13 cellular contexts compared by ENCODE assay signal in the genomic region with DNA sequence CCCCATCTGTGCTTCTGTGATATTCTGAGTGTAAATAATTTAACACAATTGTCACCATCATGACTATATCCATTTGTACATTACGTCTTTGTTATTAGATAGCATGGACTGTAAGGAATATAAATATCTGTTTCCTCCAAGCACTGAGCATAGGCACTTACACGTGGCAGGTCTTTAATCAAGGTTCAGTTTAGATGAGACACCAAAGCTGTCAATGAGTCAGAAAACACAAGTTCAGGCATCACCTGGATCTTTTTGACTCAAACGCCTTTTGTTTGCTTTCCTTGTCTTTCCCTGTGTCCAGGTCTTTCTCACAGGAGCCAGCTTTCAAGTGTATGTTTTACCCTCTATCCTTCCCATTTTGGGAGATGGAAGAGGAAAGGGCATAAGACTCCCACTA.
DNase-seq lines count a peak whose midpoint lies in the region; TF ChIP-seq lines count a peak whose summit lies in the region.
"Had no signal": no experiment of that assay in that cellular context is flagged by ENCODE, and none has a peak within 500 bp of the region (broad histone marks: within the 10 kb centered on the region; RNA-seq: fewer than 3 reads in every experiment).

No MANE protein-coding gene starts in this region.

- H3K23ac ChIP-seq in mesenchymal stem cell (ENCODE audit: low read length in 2 of 2), result no peak overlapping the region

- H3K79me1 ChIP-seq in mesenchymal stem cell (replicated peaks; ENCODE audit: low read length, poor library complexity, severe bottlenecking), result no peaks in the 10 kb centered on the region

- CTCF ChIA-PET in RWPE1 (lab: Yijun Ruan, JAX), result interaction anchor here (0.8 kb wide), 1 partner anchor 11 kb away, joined by 3 read pairs; no protein-coding TSS in a partner anchor

- H4K8ac ChIP-seq in mesenchymal stem cell (ENCODE audit: low read length), result no peak overlapping the region

- DNase-seq in Daoy (ENCODE audit: low read depth) (peak; percentile 10), RWPE1 (ENCODE audit: low spot score) (peak; percentile 25), epithelial cell of prostate (ENCODE audit: low read depth, low spot score) (peak; percentile 45), mesenchymal stem cell (no peak), SIG-M5 treated with dmso at 0.1 percent for 504 hours (lab: John Stamatoyannopoulos, UW; ENCODE audit: unreplicated experiment) (no peak), retina (no peak), DMS153 treated with DMSO at 0.1 percent for 48 hours (lab: John Stamatoyannopoulos, UW; ENCODE audit: unreplicated experiment) (no peak)
- DNase-seq: CD4-positive, CD25-positive, alpha-beta regulatory T cell; DMS79 treated with DMSO at 0.1 percent for 48 hours; GDM1; H7 had no signal

- H3K14ac ChIP-seq in mesenchymal stem cell (ENCODE audit: low read length in 2 of 2), result no peak overlapping the region

- H2BK120ac ChIP-seq in mesenchymal stem cell (ENCODE audit: low read depth, low read length), result no peak overlapping the region

- H2AFZ ChIP-seq in mesenchymal stem cell (ENCODE audit: low read depth, low read length), result no peak overlapping the region
- H2AFZ ChIP-seq: GM23338 had no signal

- no peak overlapping the region for H2BK5ac ChIP-seq in mesenchymal stem cell (ENCODE audit: low read depth, low read length, poor library complexity, severe bottlenecking)

- H2AK5ac ChIP-seq in mesenchymal stem cell (ENCODE audit: low read length, severe bottlenecking), result no peak overlapping the region

- H3K27ac ChIP-seq in RWPE1 (no peak overlapping the region), epithelial cell of prostate (no peak overlapping the region), mesenchymal stem cell (ENCODE audit: low read length, poor library complexity, severe bottlenecking) (no peak overlapping the region)
- H3K27ac ChIP-seq: BLaER1 treated with 17β-estradiol and CSF1 and Interleukin-3, amounts not matched to agents 10 nM and 100 nM had no signal

- no peak overlapping the region for H2BK15ac ChIP-seq in mesenchymal stem cell (ENCODE audit: low read depth, poor library complexity, severe bottlenecking)

- H3K9ac ChIP-seq in mesenchymal stem cell (ENCODE audit: low read length), result peak overlapping the region; percentile 45
- H3K9ac ChIP-seq: BLaER1 treated with 17β-estradiol and CSF1 and Interleukin-3, amounts not matched to agents 10 nM and 100 nM had no signal

- no peak overlapping the region for H4K91ac ChIP-seq in mesenchymal stem cell (ENCODE audit: low read length)

- no peaks in the 10 kb centered on the region for H3K9me3 ChIP-seq in mesenchymal stem cell (ENCODE audit: control insufficient read depth, low read length)
- H3K9me3 ChIP-seq: BLaER1 treated with 17β-estradiol and CSF1 and Interleukin-3, amounts not matched to agents 10 nM and 100 nM had no signal

- no peak overlapping the region for H3K4ac ChIP-seq in mesenchymal stem cell (ENCODE audit: low read depth in 1 of 2, low read length in 2 of 2)

- no peak overlapping the region for H3K18ac ChIP-seq in mesenchymal stem cell (ENCODE audit: low read depth in 1 of 2, low read length in 2 of 2)

- no peaks in the 10 kb centered on the region for H3K36me3 ChIP-seq in mesenchymal stem cell (ENCODE audit: control insufficient read depth in 1 of 2, insufficient read depth in 2 of 2, low read depth in 1 of 2, low read length in 2 of 2)
- H3K36me3 ChIP-seq: BLaER1 treated with 17β-estradiol and CSF1 and Interleukin-3, amounts not matched to agents 10 nM and 100 nM had no signal

- no peak overlapping the region for H2BK12ac ChIP-seq in mesenchymal stem cell (ENCODE audit: low read length in 2 of 2)

- H3K4me2 ChIP-seq in mesenchymal stem cell (ENCODE audit: low read length, poor library complexity, severe bottlenecking), result no peak overlapping the region
- H3K4me2 ChIP-seq: BLaER1 treated with 17β-estradiol and CSF1 and Interleukin-3, amounts not matched to agents 10 nM and 100 nM; GM23338 had no signal

- no peak for TF ChIP-seq CTCF in RWPE1 (conservative IDR thresholded peaks at IDR 0.05; ENCODE audit: low read depth)

- no peak overlapping the region for H3K4me3 ChIP-seq in mesenchymal stem cell (ENCODE audit: insufficient read depth in 1 of 2, low read depth in 1 of 2, low read length in 2 of 2)
- H3K4me3 ChIP-seq: BLaER1 treated with 17β-estradiol and CSF1 and Interleukin-3, amounts not matched to agents 10 nM and 100 nM; GM23338 had no signal

- POLR2A ChIA-PET in RWPE1 (lab: Yijun Ruan, JAX; ENCODE audit: low non-redundant PET), result no interaction called here

- peaks cover 0 to under 1% of the 10 kb centered on the region in 2 experiments for H3K27me3 ChIP-seq in mesenchymal stem cell (ENCODE audit: control insufficient read depth in 1 of 2, insufficient read depth in 1 of 2, low read length in 2 of 2)
- H3K27me3 ChIP-seq: BLaER1 treated with 17β-estradiol and CSF1 and Interleukin-3, amounts not matched to agents 10 nM and 100 nM had no signal

- no peaks in the 10 kb centered on the region for H3K4me1 ChIP-seq in mesenchymal stem cell (ENCODE audit: control insufficient read depth, insufficient read depth, low read depth, low read length)

- 65% methylated on average over 2 of the region's 3 CpGs for WGBS in mesenchymal stem cell

Comparison
In these comparisons a context has a peak if more than half of its experiments do, and no peak if none do; other contexts are left out.
1. DNase-seq: peak in Daoy (single experiment), RWPE1 (single experiment) and epithelial cell of prostate (single experiment); none in mesenchymal stem cell (single experiment), SIG-M5 treated with dmso at 0.1 percent for 504 hours (single experiment), retina (single experiment) and DMS153 treated with DMSO at 0.1 percent for 48 hours (single experiment).